ENCODE assay signal across 1 cellular context in the genomic region with DNA sequence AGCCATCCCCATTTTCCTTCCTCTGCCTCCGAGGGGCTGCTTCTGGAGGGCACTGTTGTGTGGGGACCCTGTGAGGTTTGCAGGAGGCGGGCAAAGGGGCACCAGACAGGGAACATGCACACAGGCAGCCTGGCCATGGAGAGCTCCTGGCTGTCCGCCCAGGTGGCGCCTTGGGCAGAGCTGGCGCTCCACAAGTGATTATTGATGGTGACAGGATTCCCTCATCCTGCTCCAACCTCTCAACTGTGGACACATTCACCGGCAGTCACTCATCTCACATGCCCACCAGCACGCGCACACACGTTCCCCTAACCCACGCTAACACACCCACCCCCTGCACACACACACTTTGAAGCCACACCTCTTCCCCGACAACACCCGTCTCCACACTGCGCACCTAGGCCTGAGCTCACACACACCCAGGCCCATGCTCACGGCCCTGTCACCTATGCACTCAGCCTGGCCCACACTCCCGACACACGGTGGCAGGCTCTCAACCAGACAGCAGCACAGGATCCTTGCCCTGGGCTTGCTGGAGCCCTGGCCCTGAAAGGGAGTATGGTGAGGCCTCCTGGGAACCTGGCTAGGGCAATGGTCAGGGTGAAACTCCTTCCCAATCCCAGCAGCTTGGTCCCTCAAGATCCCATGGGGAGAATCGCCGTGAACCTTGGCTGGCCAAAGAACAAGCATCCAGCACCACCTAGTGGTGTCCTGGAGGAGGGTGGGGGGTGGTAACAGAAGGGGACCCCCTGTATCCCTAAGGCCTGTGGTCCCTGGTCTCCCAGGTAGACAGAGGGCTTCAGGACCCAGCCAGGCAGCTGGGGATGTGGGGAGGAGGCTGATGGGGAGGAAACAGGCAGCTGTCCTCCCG.
TF ChIP-seq lines count a peak whose summit lies in the region.

No MANE protein-coding gene starts in this region.

TF ChIP-seq in HepG2, 621 proteins besides CTCF, POLR2A, EP300 and RAD21 (continued from another document and continues in another):
- TF ChIP-seq, protein P1, sequence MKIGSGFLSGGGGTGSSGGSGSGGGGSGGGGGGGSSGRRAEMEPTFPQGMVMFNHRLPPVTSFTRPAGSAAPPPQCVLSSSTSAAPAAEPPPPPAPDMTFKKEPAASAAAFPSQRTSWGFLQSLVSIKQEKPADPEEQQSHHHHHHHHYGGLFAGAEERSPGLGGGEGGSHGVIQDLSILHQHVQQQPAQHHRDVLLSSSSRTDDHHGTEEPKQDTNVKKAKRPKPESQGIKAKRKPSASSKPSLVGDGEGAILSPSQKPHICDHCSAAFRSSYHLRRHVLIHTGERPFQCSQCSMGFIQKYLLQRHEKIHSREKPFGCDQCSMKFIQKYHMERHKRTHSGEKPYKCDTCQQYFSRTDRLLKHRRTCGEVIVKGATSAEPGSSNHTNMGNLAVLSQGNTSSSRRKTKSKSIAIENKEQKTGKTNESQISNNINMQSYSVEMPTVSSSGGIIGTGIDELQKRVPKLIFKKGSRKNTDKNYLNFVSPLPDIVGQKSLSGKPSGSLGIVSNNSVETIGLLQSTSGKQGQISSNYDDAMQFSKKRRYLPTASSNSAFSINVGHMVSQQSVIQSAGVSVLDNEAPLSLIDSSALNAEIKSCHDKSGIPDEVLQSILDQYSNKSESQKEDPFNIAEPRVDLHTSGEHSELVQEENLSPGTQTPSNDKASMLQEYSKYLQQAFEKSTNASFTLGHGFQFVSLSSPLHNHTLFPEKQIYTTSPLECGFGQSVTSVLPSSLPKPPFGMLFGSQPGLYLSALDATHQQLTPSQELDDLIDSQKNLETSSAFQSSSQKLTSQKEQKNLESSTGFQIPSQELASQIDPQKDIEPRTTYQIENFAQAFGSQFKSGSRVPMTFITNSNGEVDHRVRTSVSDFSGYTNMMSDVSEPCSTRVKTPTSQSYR (CRISPR knock-in tag; IDR thresholded peaks at IDR 0.05; ENCODE audit: borderline replicate concordance): no peak
- TF ChIP-seq HES4 (CRISPR knock-in tag; IDR thresholded peaks at IDR 0.05; ENCODE audit: borderline replicate concordance) (no peak), ZNF160 (CRISPR knock-in tag; IDR thresholded peaks at IDR 0.05) (0 out of 2 replicates have a peak, but pooled peaks have one; percentile 69), ELF4 (CRISPR knock-in tag; IDR thresholded peaks at IDR 0.05; ENCODE audit: borderline replicate concordance) (no peak), LCORL (IDR thresholded peaks at IDR 0.05) (no peak), LCORL (CRISPR knock-in tag; IDR thresholded peaks at IDR 0.05) (peak; percentile 86), ZNF382 (CRISPR knock-in tag; IDR thresholded peaks at IDR 0.05; ENCODE audit: borderline replicate concordance) (no peak), GLI4 (CRISPR knock-in tag; IDR thresholded peaks at IDR 0.05; ENCODE audit: borderline replicate concordance) (peak; percentile 95; the same call in 1 of the 2 replicates), DNMT3B (CRISPR knock-in tag; conservative IDR thresholded peaks at IDR 0.05) (0 out of 2 replicates have a peak, but pooled peaks have one; percentile 56), ZNF235 (CRISPR knock-in tag; IDR thresholded peaks at IDR 0.05; ENCODE audit: borderline replicate concordance) (no peak), KDM1A (CRISPR knock-in tag; IDR thresholded peaks at IDR 0.05) (no peak), ZNF446 (CRISPR knock-in tag; IDR thresholded peaks at IDR 0.05) (no peak), GZF1 (CRISPR knock-in tag; IDR thresholded peaks at IDR 0.05) (no peak), ZNF746 (CRISPR knock-in tag; IDR thresholded peaks at IDR 0.05) (peak; percentile 20; the same call in 1 of the 2 replicates), DMAP1 (CRISPR knock-in tag; IDR thresholded peaks at IDR 0.05) (no peak), ZNF891 (CRISPR knock-in tag; IDR thresholded peaks at IDR 0.05) (peak; percentile 68; the same call in 1 of the 2 replicates), ZNF788 (CRISPR knock-in tag; IDR thresholded peaks at IDR 0.05; ENCODE audit: borderline replicate concordance) (peak; percentile 88), SMAD3 (CRISPR knock-in tag; IDR thresholded peaks at IDR 0.05) (0 out of 2 replicates have a peak, but pooled peaks have one; percentile 21), BORCS8-MEF2B (CRISPR knock-in tag; IDR thresholded peaks at IDR 0.05) (peak; percentile 73; the same call in 1 of the 2 replicates), ZNF879 (CRISPR knock-in tag; IDR thresholded peaks at IDR 0.05) (no peak), RORA (CRISPR knock-in tag; IDR thresholded peaks at IDR 0.05) (no peak), NFE2L2 (IDR thresholded peaks at IDR 0.05; ENCODE audit: low read length) (peak; percentile 11; the same call in 1 of the 2 replicates), ZNF331 (CRISPR knock-in tag; IDR thresholded peaks at IDR 0.05) (peak; percentile 45; the same call in 1 of the 2 replicates), ZNF572 (CRISPR knock-in tag; IDR thresholded peaks at IDR 0.05) (peak; percentile 22; the same call in 1 of the 2 replicates), ZNF83 (CRISPR knock-in tag; IDR thresholded peaks at IDR 0.05; ENCODE audit: borderline replicate concordance) (peak; percentile 21; the same call in 1 of the 2 replicates), TBX2 (CRISPR knock-in tag; IDR thresholded peaks at IDR 0.05; ENCODE audit: borderline replicate concordance) (peak; percentile 76; the same call in 1 of the 2 replicates), TBX3 (IDR thresholded peaks at IDR 0.05; ENCODE audit: borderline replicate concordance) (no peak), ZNF557 (CRISPR knock-in tag; IDR thresholded peaks at IDR 0.05) (no peak), SIN3A (IDR thresholded peaks at IDR 0.05; ENCODE audit: borderline replicate concordance, low read depth, low read length) (no peak), ZNF350 (CRISPR knock-in tag; IDR thresholded peaks at IDR 0.05; ENCODE audit: borderline replicate concordance, low read depth) (peak; percentile 68), MAZ (IDR thresholded peaks at IDR 0.05; ENCODE audit: borderline replicate concordance, low read depth, low read length) (peak; percentile 71; the same call in 1 of the 2 replicates), MAZ (CRISPR knock-in tag; IDR thresholded peaks at IDR 0.05; ENCODE audit: low read depth) (peak; percentile 88; the same call in 1 of the 2 replicates), CENPX (CRISPR knock-in tag; IDR thresholded peaks at IDR 0.05) (no peak)
- TF ChIP-seq, protein P2, sequence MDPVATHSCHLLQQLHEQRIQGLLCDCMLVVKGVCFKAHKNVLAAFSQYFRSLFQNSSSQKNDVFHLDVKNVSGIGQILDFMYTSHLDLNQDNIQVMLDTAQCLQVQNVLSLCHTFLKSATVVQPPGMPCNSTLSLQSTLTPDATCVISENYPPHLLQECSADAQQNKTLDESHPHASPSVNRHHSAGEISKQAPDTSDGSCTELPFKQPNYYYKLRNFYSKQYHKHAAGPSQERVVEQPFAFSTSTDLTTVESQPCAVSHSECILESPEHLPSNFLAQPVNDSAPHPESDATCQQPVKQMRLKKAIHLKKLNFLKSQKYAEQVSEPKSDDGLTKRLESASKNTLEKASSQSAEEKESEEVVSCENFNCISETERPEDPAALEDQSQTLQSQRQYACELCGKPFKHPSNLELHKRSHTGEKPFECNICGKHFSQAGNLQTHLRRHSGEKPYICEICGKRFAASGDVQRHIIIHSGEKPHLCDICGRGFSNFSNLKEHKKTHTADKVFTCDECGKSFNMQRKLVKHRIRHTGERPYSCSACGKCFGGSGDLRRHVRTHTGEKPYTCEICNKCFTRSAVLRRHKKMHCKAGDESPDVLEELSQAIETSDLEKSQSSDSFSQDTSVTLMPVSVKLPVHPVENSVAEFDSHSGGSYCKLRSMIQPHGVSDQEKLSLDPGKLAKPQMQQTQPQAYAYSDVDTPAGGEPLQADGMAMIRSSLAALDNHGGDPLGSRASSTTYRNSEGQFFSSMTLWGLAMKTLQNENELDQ (CRISPR knock-in tag; IDR thresholded peaks at IDR 0.05; ENCODE audit: borderline replicate concordance): no peak
- TF ChIP-seq, protein P3, sequence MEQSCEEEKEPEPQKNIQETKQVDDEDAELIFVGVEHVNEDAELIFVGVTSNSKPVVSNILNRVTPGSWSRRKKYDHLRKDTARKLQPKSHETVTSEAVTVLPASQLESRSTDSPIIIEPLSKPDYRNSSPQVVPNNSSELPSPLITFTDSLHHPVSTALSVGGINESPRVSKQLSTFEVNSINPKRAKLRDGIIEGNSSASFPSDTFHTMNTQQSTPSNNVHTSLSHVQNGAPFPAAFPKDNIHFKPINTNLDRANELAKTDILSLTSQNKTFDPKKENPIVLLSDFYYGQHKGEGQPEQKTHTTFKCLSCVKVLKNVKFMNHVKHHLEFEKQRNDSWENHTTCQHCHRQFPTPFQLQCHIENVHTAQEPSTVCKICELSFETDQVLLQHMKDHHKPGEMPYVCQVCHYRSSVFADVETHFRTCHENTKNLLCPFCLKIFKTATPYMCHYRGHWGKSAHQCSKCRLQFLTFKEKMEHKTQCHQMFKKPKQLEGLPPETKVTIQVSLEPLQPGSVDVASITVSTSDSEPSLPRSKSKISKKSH (CRISPR knock-in tag; IDR thresholded peaks at IDR 0.05; ENCODE audit: borderline replicate concordance): peak; percentile 91
- TF ChIP-seq, protein P4, sequence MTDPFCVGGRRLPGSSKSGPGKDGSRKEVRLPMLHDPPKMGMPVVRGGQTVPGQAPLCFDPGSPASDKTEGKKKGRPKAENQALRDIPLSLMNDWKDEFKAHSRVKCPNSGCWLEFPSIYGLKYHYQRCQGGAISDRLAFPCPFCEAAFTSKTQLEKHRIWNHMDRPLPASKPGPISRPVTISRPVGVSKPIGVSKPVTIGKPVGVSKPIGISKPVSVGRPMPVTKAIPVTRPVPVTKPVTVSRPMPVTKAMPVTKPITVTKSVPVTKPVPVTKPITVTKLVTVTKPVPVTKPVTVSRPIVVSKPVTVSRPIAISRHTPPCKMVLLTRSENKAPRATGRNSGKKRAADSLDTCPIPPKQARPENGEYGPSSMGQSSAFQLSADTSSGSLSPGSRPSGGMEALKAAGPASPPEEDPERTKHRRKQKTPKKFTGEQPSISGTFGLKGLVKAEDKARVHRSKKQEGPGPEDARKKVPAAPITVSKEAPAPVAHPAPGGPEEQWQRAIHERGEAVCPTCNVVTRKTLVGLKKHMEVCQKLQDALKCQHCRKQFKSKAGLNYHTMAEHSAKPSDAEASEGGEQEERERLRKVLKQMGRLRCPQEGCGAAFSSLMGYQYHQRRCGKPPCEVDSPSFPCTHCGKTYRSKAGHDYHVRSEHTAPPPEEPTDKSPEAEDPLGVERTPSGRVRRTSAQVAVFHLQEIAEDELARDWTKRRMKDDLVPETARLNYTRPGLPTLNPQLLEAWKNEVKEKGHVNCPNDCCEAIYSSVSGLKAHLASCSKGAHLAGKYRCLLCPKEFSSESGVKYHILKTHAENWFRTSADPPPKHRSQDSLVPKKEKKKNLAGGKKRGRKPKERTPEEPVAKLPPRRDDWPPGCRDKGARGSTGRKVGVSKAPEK (CRISPR knock-in tag; IDR thresholded peaks at IDR 0.05; ENCODE audit: borderline replicate concordance): no peak
- TF ChIP-seq, protein P5, sequence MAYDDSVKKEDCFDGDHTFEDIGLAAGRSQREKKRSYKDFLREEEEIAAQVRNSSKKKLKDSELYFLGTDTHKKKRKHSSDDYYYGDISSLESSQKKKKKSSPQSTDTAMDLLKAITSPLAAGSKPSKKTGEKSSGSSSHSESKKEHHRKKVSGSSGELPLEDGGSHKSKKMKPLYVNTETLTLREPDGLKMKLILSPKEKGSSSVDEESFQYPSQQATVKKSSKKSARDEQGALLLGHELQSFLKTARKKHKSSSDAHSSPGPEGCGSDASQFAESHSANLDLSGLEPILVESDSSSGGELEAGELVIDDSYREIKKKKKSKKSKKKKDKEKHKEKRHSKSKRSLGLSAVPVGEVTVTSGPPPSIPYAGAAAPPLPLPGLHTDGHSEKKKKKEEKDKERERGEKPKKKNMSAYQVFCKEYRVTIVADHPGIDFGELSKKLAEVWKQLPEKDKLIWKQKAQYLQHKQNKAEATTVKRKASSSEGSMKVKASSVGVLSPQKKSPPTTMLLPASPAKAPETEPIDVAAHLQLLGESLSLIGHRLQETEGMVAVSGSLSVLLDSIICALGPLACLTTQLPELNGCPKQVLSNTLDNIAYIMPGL (CRISPR knock-in tag; IDR thresholded peaks at IDR 0.05; ENCODE audit: borderline replicate concordance in 1 of 2, low read depth in 1 of 2): peak; percentile 75 to 92
- TF ChIP-seq, protein P6, sequence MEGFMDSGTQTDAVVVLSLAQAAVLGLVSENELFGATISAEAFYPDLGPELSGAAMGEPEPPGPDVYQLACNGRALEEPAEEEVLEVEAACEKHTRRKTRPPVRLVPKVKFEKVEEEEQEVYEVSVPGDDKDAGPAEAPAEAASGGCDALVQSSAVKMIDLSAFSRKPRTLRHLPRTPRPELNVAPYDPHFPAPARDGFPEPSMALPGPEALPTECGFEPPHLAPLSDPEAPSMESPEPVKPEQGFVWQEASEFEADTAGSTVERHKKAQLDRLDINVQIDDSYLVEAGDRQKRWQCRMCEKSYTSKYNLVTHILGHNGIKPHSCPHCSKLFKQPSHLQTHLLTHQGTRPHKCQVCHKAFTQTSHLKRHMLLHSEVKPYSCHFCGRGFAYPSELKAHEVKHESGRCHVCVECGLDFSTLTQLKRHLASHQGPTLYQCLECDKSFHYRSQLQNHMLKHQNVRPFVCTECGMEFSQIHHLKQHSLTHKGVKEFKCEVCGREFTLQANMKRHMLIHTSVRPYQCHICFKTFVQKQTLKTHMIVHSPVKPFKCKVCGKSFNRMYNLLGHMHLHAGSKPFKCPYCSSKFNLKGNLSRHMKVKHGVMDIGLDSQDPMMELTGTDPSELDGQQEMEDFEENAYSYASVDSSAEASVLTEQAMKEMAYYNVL (CRISPR knock-in tag; IDR thresholded peaks at IDR 0.05; ENCODE audit: borderline replicate concordance): 0 out of 2 replicates have a peak, but pooled peaks have one; percentile 6
- TF ChIP-seq, protein P7, sequence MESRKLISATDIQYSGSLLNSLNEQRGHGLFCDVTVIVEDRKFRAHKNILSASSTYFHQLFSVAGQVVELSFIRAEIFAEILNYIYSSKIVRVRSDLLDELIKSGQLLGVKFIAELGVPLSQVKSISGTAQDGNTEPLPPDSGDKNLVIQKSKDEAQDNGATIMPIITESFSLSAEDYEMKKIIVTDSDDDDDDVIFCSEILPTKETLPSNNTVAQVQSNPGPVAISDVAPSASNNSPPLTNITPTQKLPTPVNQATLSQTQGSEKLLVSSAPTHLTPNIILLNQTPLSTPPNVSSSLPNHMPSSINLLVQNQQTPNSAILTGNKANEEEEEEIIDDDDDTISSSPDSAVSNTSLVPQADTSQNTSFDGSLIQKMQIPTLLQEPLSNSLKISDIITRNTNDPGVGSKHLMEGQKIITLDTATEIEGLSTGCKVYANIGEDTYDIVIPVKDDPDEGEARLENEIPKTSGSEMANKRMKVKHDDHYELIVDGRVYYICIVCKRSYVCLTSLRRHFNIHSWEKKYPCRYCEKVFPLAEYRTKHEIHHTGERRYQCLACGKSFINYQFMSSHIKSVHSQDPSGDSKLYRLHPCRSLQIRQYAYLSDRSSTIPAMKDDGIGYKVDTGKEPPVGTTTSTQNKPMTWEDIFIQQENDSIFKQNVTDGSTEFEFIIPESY (CRISPR knock-in tag; IDR thresholded peaks at IDR 0.05): peak; percentile 13; the same call in 1 of the 2 replicates
- TF ChIP-seq, protein P8, sequence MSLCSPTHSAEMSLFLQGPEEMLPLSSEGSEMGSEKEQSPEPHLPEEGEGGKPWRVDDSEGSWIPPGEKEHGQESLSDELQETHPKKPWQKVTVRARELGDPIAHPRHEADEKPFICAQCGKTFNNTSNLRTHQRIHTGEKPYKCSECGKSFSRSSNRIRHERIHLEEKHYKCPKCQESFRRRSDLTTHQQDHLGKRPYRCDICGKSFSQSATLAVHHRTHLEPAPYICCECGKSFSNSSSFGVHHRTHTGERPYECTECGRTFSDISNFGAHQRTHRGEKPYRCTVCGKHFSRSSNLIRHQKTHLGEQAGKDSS (CRISPR knock-in tag; IDR thresholded peaks at IDR 0.05; ENCODE audit: borderline replicate concordance, low read depth): peak; percentile 91; the same call in 1 of the 2 replicates
